ENCODE assay signal across 24 cellular contexts in the genomic region with DNA sequence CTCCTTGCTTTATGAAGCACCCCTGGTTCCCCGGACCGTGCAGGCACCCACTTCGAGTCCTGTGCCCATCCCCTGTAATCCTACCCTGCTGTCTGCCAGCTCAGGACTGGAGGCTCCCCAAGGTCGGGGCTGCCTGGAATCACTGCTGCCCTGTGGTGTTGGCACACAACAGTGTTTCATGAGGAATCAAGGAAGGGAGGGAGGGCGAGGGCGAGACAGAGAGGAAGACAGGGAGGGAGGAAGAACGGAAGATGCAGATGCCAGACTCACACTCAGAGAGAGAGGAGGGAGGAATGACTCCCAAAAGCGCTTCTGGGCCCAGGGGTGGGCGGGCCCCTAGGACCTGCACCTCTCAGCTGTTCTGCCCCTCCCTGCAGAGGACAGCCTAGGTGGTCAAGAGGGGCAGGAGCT. TPM values are rescaled to one million over a fixed set of nuclear protein-coding genes. Genes with fewer than 3 reads are reported as not detected.
"Had no signal": no experiment of that assay in that cellular context is flagged by ENCODE, and none has a peak within 500 bp of the region (broad histone marks: within the 10 kb centered on the region; RNA-seq: fewer than 3 reads in every experiment).

No MANE protein-coding gene starts in this region.

- H3K4me3 ChIP-seq: dorsolateral prefrontal cortex, gastrocnemius medialis, hepatocyte, lung, smooth muscle cell, stomach, tibial nerve, upper lobe of left lung, uterus had no signal

- H3K36me3 ChIP-seq: gastrocnemius medialis, stomach, tibial nerve, upper lobe of left lung, uterus had no signal

- ATAC-seq: esophagus mucosa; gastrocnemius medialis; left lobe of liver; natural killer cell; sciatic nerve; stimulated activated effector memory CD8-positive, alpha-beta T cell treated with anti-CD3 and anti-CD28 coated beads, Interleukin-12 subunit alpha, Interleukin-12 subunit beta, amount 100 ng/mL, for 72 hours had no signal

- H2AFZ ChIP-seq: hepatocyte, parathyroid adenoma had no signal

- H3K27ac ChIP-seq: dorsolateral prefrontal cortex, epithelial cell of prostate, gastrocnemius medialis, hepatocyte, parathyroid adenoma, stomach, tibial nerve, upper lobe of left lung, uterus had no signal

- FAIRE-seq: kidney had no signal

- H3K4me2 ChIP-seq: hepatocyte, smooth muscle cell had no signal

- H3K27me3 ChIP-seq: uterus had no signal

- H3K9me3 ChIP-seq: uterus had no signal

- H3K79me2 ChIP-seq: hepatocyte, parathyroid adenoma had no signal

- H3K9ac ChIP-seq: parathyroid adenoma had no signal

- H3K4me1 ChIP-seq: gastrocnemius medialis, parathyroid adenoma had no signal

- DNase-seq: dorsolateral prefrontal cortex; effector CD8-positive, alpha-beta T cell; endodermal cell; foreskin fibroblast; gastrocnemius medialis; kidney; natural killer cell; stimulated activated CD4-positive, alpha-beta T cell treated with anti-CD3 and anti-CD28 coated beads, Interleukin-2, amount 100 ng/mL, for 24 hours; stimulated activated CD4-positive, alpha-beta T cell treated with anti-CD3 and anti-CD28 coated beads, Interleukin-4, amount 100 ng/mL, for 24 hours; stimulated activated naive CD4-positive, alpha-beta T cell treated with Interleukin-2 at 50 U/mL for 16 hours; stomach; upper lobe of left lung; uterus had no signal

RNA-seq across cellular contexts. Expression of a gene that starts 42.9 kb away (rescaled TPM):
- total RNA-seq: mononuclear cell, natural killer cell had no signal
